8 cellular contexts compared by ENCODE assay signal in genomic region chr2:191020221-191020741, GRCh38.
DNase-seq lines count a peak whose midpoint lies in the region; TF ChIP-seq lines count a peak whose summit lies in the region.

No MANE protein-coding gene starts in this region.

- no peaks in the 10 kb centered on the region for H3K9me3 ChIP-seq in MM.1S (replicated peaks; ENCODE audit: insufficient read depth, low read length)
- no peaks in the 10 kb centered on the region for H3K9me3 ChIP-seq in neutrophil

- peak; percentile 95 for DNase-seq in GDM1 (lab: John Stamatoyannopoulos, UW)
- peak; percentile 97 for DNase-seq in HCEC 1CT
- peak; percentile 98 for DNase-seq in MM.1S
- DNase-seq in SHP77 (lab: John Stamatoyannopoulos, UW) = peak; percentile 90 to 93
- DNase-seq in activated gamma-delta T cell treated with Interleukin-2 at 50 U/mL for 16 hours = peak; percentile 88
- peak; percentile 92 for DNase-seq in foreskin melanocyte
- DNase-seq in substantia nigra (lab: John Stamatoyannopoulos, UW) = peak; percentile 46 to 96 (median 88)

- no peaks in the 10 kb centered on the region; the same call in 1 of the 2 replicates for H3F3A ChIP-seq in MM.1S (ENCODE audit: insufficient read depth, low read length)

- peaks cover 14% of the 10 kb centered on the region for H3K4me1 ChIP-seq in MM.1S (ENCODE audit: low read length)
- H3K4me1 ChIP-seq in neutrophil (ENCODE audit: control insufficient read depth in 1 of 2, insufficient read depth in 1 of 2, low read depth in 1 of 2, low read length in 1 of 2) = peaks cover 29 to 37% of the 10 kb centered on the region in 2 experiments

- H3K27ac ChIP-seq in MM.1S (ENCODE audit: low read length) (peak overlapping the region; percentile 77), neutrophil (peak overlapping the region; percentile 97), substantia nigra (ENCODE audit: low read depth, low read length, poor library complexity, severe bottlenecking) (peak overlapping the region; percentile 83)

- 0 out of 2 replicates have a peak, but pooled peaks cover 4% of the 10 kb centered on the region for H3K79me2 ChIP-seq in MM.1S (ENCODE audit: low read length)

- H3K9ac ChIP-seq in MM.1S (ENCODE audit: low read length) = peak overlapping the region; percentile 88

- no peaks in the 10 kb centered on the region for H3K9me2 ChIP-seq in MM.1S (replicated peaks; ENCODE audit: insufficient read depth, low read length)

- peak overlapping the region; percentile 95 for H2AFZ ChIP-seq in MM.1S (ENCODE audit: low read length)

- H3K36me3 ChIP-seq in MM.1S (replicated peaks; ENCODE audit: insufficient read depth, low read length) = no peaks in the 10 kb centered on the region
- no peaks in the 10 kb centered on the region for H3K36me3 ChIP-seq in neutrophil

- H3K4me2 ChIP-seq in MM.1S (ENCODE audit: low read depth, low read length) = peak overlapping the region; percentile 98

- H3K27me3 ChIP-seq in MM.1S (replicated peaks; ENCODE audit: insufficient read depth, low read length) (no peaks in the 10 kb centered on the region), neutrophil (no peaks in the 10 kb centered on the region)

- no peaks in the 10 kb centered on the region for H4K20me1 ChIP-seq in MM.1S (ENCODE audit: insufficient read depth, low read length)

- no peak for TF ChIP-seq CTCF in MM.1S (IDR thresholded peaks at IDR 0.05; ENCODE audit: low read length)
- peak; percentile 70 for TF ChIP-seq CTCF in neutrophil (IDR thresholded peaks at IDR 0.05)

- peak overlapping the region; percentile 91 for H3K4me3 ChIP-seq in MM.1S (ENCODE audit: low read length)
- H3K4me3 ChIP-seq in neutrophil (ENCODE audit: low read depth in 1 of 2, low read length in 1 of 2) = peak overlapping the region; percentile 76 to 87

Comparison
In these comparisons a context has a peak if more than half of its experiments do, and no peak if none do; other contexts are left out.
1. Peak in every context shown above with its lines: DNase-seq, H3K4me3 ChIP-seq and H3K27ac ChIP-seq.